Comparison of ENCODE assay signal across 8 cellular contexts in the genomic region with DNA sequence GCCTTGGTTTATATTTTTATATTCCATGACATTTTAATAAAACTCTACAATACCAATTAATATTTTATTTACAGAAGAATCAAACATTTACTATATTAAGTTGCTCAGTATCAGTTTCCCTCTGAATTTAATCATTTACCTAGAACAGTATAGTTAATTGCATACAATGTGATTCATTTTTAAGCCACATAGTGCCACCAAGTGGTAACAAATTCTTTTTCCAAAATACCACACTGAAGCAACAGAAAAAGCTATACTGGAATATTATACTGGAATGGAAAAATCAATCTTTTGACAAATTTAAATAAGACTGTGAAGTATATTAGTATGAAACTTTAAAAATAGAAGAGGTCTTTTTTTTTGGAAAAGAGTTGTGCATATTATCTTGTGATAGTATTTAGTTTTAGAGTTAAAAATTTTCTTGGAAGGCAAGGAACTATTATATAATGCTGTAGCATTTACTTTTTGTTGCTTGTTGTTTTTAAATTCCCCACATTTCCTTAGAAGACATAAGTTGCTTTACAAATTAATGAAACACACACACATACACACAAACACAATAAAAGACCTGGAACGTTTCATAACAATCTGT. TPM values are rescaled to one million over a fixed set of nuclear protein-coding genes. Genes with fewer than 3 reads are reported as not detected.
DNase-seq lines count a peak whose midpoint lies in the region; ATAC-seq and TF ChIP-seq lines count a peak whose summit lies in the region.

No MANE protein-coding gene starts in this region.

- BruUV-seq in OCI-LY7 (replicated peaks; lab: Mats Ljungman, UMichigan): no TSS peak

- H3K9me3 ChIP-seq in heart left ventricle (peaks cover 0 to 1% (median 0%) of the 10 kb centered on the region in 12 donors), OCI-LY7 (ENCODE audit: low read length) (peaks cover 6% of the 10 kb centered on the region), fibroblast of lung (ENCODE audit: control insufficient read depth, insufficient read depth, low read depth, low read length) (no peaks in the 10 kb centered on the region)

- no peak for TF ChIP-seq POLR2A in heart left ventricle (IDR thresholded peaks at IDR 0.05)

- peak in 1 of 4 donors; percentile 38 for ATAC-seq in heart left ventricle
- ATAC-seq in stimulated activated effector memory CD8-positive, alpha-beta T cell treated with anti-CD3 and anti-CD28 coated beads, Interleukin-12 subunit alpha, Interleukin-12 subunit beta, amount 100 ng/mL, for 72 hours: no peak

- H2AFZ ChIP-seq in OCI-LY7 (ENCODE audit: low read length) (no peak overlapping the region), fibroblast of lung (ENCODE audit: low read length) (no peak overlapping the region)

- TF ChIP-seq CTCF in heart left ventricle (IDR thresholded peaks at IDR 0.05) (peak in 11 of 12 donors; percentile 19 to 60 (median 48)), OCI-LY7 (conservative IDR thresholded peaks at IDR 0.05; ENCODE audit: low read length) (peak; percentile 87), fibroblast of lung (conservative IDR thresholded peaks at IDR 0.05 in 1 of 2, IDR thresholded peaks at IDR 0.05 in 1 of 2; ENCODE audit: low read depth in 1 of 2, low read length in 2 of 2) (peak in 1 of 2 donors; percentile 32)

- H3K27ac ChIP-seq in heart left ventricle (no peak overlapping the region), OCI-LY7 (ENCODE audit: low read depth, low read length, poor library complexity, severe bottlenecking) (no peak overlapping the region), fibroblast of lung (ENCODE audit: insufficient read depth, low read length) (no peak overlapping the region)

- H4K20me1 ChIP-seq in OCI-LY7 (ENCODE audit: insufficient read depth, low read length) (peaks cover 6% of the 10 kb centered on the region; the same call in 1 of the 2 replicates), fibroblast of lung (ENCODE audit: control insufficient read depth, extremely low read depth, insufficient read depth, low read length) (no peaks in the 10 kb centered on the region)

- H3K4me3 ChIP-seq in heart left ventricle (no peak overlapping the region), OCI-LY7 (ENCODE audit: low read depth, low read length, poor library complexity, severe bottlenecking) (no peak overlapping the region), fibroblast of lung (replicated peaks in 1 of 4; ENCODE audit: control extremely low read depth in 1 of 4, insufficient read depth in 1 of 4, low read depth in 3 of 4, low read length in 4 of 4) (no peak overlapping the region)

- H3K4me3 Mint-ChIP-seq in stimulated activated effector memory CD8-positive, alpha-beta T cell treated with anti-CD3 and anti-CD28 coated beads, Interleukin-12 subunit alpha, Interleukin-12 subunit beta, amount 100 ng/mL, for 72 hours: no peak overlapping the region

- 65 to 67% (median 65%) methylated on average over 1 of the region's 1 CpG for WGBS in heart left ventricle, 4 donors

- no peaks in the 10 kb centered on the region for H3K9me2 ChIP-seq in OCI-LY7 (ENCODE audit: insufficient read depth, low read length)

- POLR2A ChIA-PET in OCI-LY7 (lab: Charles Lee): interaction anchor here (0.6 to 0.9 kb wide), 2 partner anchors 63 to 1687 kb away, joined by 3 read pairs; no protein-coding TSS in a partner anchor

- H3K4me1 ChIP-seq in heart left ventricle (peaks cover 0 to 13% (median 7%) of the 10 kb centered on the region in 12 donors), OCI-LY7 (ENCODE audit: insufficient read depth, low read length, poor library complexity, severe bottlenecking) (no peaks in the 10 kb centered on the region), fibroblast of lung (ENCODE audit: control insufficient read depth, extremely low read depth, insufficient read depth, low read length) (no peaks in the 10 kb centered on the region)

- H3K4me2 ChIP-seq in OCI-LY7 (ENCODE audit: low read length): no peak overlapping the region
- H3K4me2 ChIP-seq in fibroblast of lung (ENCODE audit: extremely low read depth, insufficient read depth, low read length): no peak overlapping the region

- H3K9ac ChIP-seq in fibroblast of lung (ENCODE audit: insufficient read depth, low read length): no peak overlapping the region

- no peaks in the 10 kb centered on the region for H3K9me3 Mint-ChIP-seq in stimulated activated effector memory CD8-positive, alpha-beta T cell treated with anti-CD3 and anti-CD28 coated beads, Interleukin-12 subunit alpha, Interleukin-12 subunit beta, amount 100 ng/mL, for 72 hours

- peaks cover 67% of the 10 kb centered on the region for H3K79me2 ChIP-seq in OCI-LY7 (ENCODE audit: insufficient read depth, low read depth, low read length)
- peaks cover 21% of the 10 kb centered on the region for H3K79me2 ChIP-seq in fibroblast of lung (ENCODE audit: control insufficient read depth, insufficient read depth, low read length)

- H3K36me3 Mint-ChIP-seq in stimulated activated effector memory CD8-positive, alpha-beta T cell treated with anti-CD3 and anti-CD28 coated beads, Interleukin-12 subunit alpha, Interleukin-12 subunit beta, amount 100 ng/mL, for 72 hours: no peaks in the 10 kb centered on the region

- no peak for DNase-seq in heart left ventricle
- no peak for DNase-seq in cardiac septum (ENCODE audit: low spot score)
- DNase-seq in OCI-LY7 (ENCODE audit: low spot score): peak; percentile 11
- DNase-seq in fibroblast of lung (ENCODE audit: low read depth in 2 of 2): peak; percentile 13 to 46
- DNase-seq in 8988T: no peak
- DNase-seq in stimulated activated effector memory CD8-positive, alpha-beta T cell treated with anti-CD3 and anti-CD28 coated beads, Interleukin-12 subunit alpha, Interleukin-12 subunit beta, amount 100 ng/mL, for 72 hours (ENCODE audit: low spot score in 2 of 2): no peak
- no peak for DNase-seq in A172 (ENCODE audit: low spot score)
- no peak for DNase-seq in stimulated activated CD4-positive, alpha-beta T cell treated with anti-CD3 and anti-CD28 coated beads, Interleukin-2, amount 100 ng/mL, for 48 hours

- intact Hi-C loops in heart left ventricle (cut with DNase I): loop anchor here in 9 of 10 donors (5.0 to 10.0 kb wide), 7 partner anchors 110 to 392 kb away; no protein-coding TSS in a partner anchor
- intact Hi-C loops in cardiac septum (cut with DNase I): loop anchor here (5.0 kb wide), 1 partner anchor 242 kb away; no protein-coding TSS in a partner anchor
- intact Hi-C loops in OCI-LY7 (cut with micrococcal nuclease; ENCODE audit: unreplicated experiment): loop anchor here (2.0 kb wide), 1 partner anchor 244 kb away; no protein-coding TSS in a partner anchor

- H3K4me1 Mint-ChIP-seq in stimulated activated effector memory CD8-positive, alpha-beta T cell treated with anti-CD3 and anti-CD28 coated beads, Interleukin-12 subunit alpha, Interleukin-12 subunit beta, amount 100 ng/mL, for 72 hours: peaks cover 53% of the 10 kb centered on the region

- CTCF ChIA-PET in OCI-LY7 (lab: Charles Lee; ENCODE audit: unreplicated experiment): no interaction called here

- H3K27me3 ChIP-seq in heart left ventricle (no peaks in the 10 kb centered on the region), fibroblast of lung (ENCODE audit: control insufficient read depth, insufficient read depth, low read length) (no peaks in the 10 kb centered on the region)

- no peak overlapping the region for H3K27ac Mint-ChIP-seq in stimulated activated effector memory CD8-positive, alpha-beta T cell treated with anti-CD3 and anti-CD28 coated beads, Interleukin-12 subunit alpha, Interleukin-12 subunit beta, amount 100 ng/mL, for 72 hours

- peaks cover 0 to 3% (median 0%) of the 10 kb centered on the region in 9 donors for H3K36me3 ChIP-seq in heart left ventricle
- H3K36me3 ChIP-seq in OCI-LY7 (ENCODE audit: insufficient read depth, low read length): peaks cover 24% of the 10 kb centered on the region
- H3K36me3 ChIP-seq in fibroblast of lung (ENCODE audit: control insufficient read depth, insufficient read depth, low read length): no peaks in the 10 kb centered on the region

RNA-seq across cellular contexts. Expression of gene ZNF644, which starts 57.3 kb away (rescaled TPM):
- total RNA-seq in heart left ventricle (10 to 100 TPM; 23.1 to 46.6 (median 33.9) TPM), cardiac septum (42.6 TPM), OCI-LY7 (2022) (65.1 and 71.1 TPM in 2 replicates), fibroblast of lung (49.3 and 56.8 TPM in 2 replicates)
- polyA plus RNA-seq in heart left ventricle (10 to 100 TPM; 15.2 to 16.2 TPM), fibroblast of lung (19.7 and 25.6 TPM in 2 replicates)
- total RNA-seq in OCI-LY7 (2014; rRNA removed; shearing (Covaris generic)): 56.6 and 58.0 TPM in 2 replicates
- 13.9 and 17.9 TPM in 2 replicates for polyA plus RNA-seq in fibroblast of lung (2012)
- polyA minus RNA-seq in fibroblast of lung (ENCODE audit: low replicate concordance): 10.0 and 18.8 TPM in 2 replicates
- total RNA-seq in A172 (2014; rRNA removed; shearing (Covaris generic)): 37.8 and 50.0 TPM in 2 replicates

Comparison
In these comparisons a context has a peak if more than half of its experiments do, and no peak if none do; other contexts are left out.
1. DNase-seq: peak in OCI-LY7 (single experiment) and fibroblast of lung (2 of 2); none in heart left ventricle (0 of 5), cardiac septum (single experiment), 8988T (single experiment), stimulated activated effector memory CD8-positive, alpha-beta T cell treated with anti-CD3 and anti-CD28 coated beads, Interleukin-12 subunit alpha, Interleukin-12 subunit beta, amount 100 ng/mL, for 72 hours (0 of 2), A172 (single experiment) and stimulated activated CD4-positive, alpha-beta T cell treated with anti-CD3 and anti-CD28 coated beads, Interleukin-2, amount 100 ng/mL, for 48 hours (0 of 2).